9 cellular contexts compared by ENCODE assay signal in genomic region chr4:102431608-102431961, GRCh38.
DNase-seq lines count a peak whose midpoint lies in the region; ATAC-seq and TF ChIP-seq lines count a peak whose summit lies in the region.
"Had no signal": no experiment of that assay in that cellular context is flagged by ENCODE, and none has a peak within 500 bp of the region (broad histone marks: within the 10 kb centered on the region; RNA-seq: fewer than 3 reads in every experiment).

No MANE protein-coding gene starts in this region.

- no peak for TF ChIP-seq POLR2A in gastroesophageal sphincter (IDR thresholded peaks at IDR 0.05)

- no peak for ATAC-seq in T-cell (replicated peaks in 1 of 4)
- ATAC-seq in gastroesophageal sphincter: no peak
- no peak for ATAC-seq in HG02571 (IDR thresholded peaks at IDR 0.05; ENCODE audit: unreplicated experiment)
- no peak for ATAC-seq in HG03108 (IDR thresholded peaks at IDR 0.05; ENCODE audit: unreplicated experiment)

- POLR2A ChIA-PET in T-cell (lab: Charles Lee): interaction anchor here in 1 of 2 donors (1.6 kb wide), 1 partner anchor 69 kb away, joined by 4 read pairs; the partner anchor contains the start of gene NFKB1

- no peak for TF ChIP-seq EP300 in gastroesophageal sphincter (IDR thresholded peaks at IDR 0.05)

- no peaks in the 10 kb centered on the region for H3K36me3 Mint-ChIP-seq in T-cell

- peaks cover 6% of the 10 kb centered on the region for H3K4me1 ChIP-seq in HAP-1
- H3K4me1 ChIP-seq in gastroesophageal sphincter: peaks cover 0 to 8% (median 0%) of the 10 kb centered on the region in 3 donors

- no peaks in the 10 kb centered on the region for H3K9me3 Mint-ChIP-seq in T-cell

- TF ChIP-seq CTCF in gastroesophageal sphincter (IDR thresholded peaks at IDR 0.05): no peak

- H3K4me1 Mint-ChIP-seq in T-cell: peaks cover 0 to 7% (median 5%) of the 10 kb centered on the region in 3 donors

- CTCF ChIA-PET in T-cell (lab: Charles Lee): interaction anchor here (0.8 to 3.1 kb wide), 14 partner anchors 12 to 1478 kb away, joined by 3 to 17 read pairs (median 8); partner anchors contain the start of genes CISD2 (in 1 of the 2), NFKB1 (in 1 of the 2) and SLC39A8 (in 1 of the 2)

- DNase-seq in HAP-1 (ENCODE audit: low spot score in 2 of 2) (no peak), T-cell (no peak), cerebellum (ENCODE audit: low spot score) (no peak)
- DNase-seq in activated naive CD4-positive, alpha-beta T cell (lab: John Stamatoyannopoulos, UW): no peak
- DNase-seq: T1000 had no signal

- in situ Hi-C loops in HAP-1 (cut with MboI; ENCODE audit: low sequenced_read_pairs): loop anchor here (10.0 to 25.0 kb wide), 2 partner anchors 181 to 573 kb away; no protein-coding TSS in a partner anchor

- H3K9me3 ChIP-seq in HAP-1 (no peaks in the 10 kb centered on the region), gastroesophageal sphincter (no peaks in the 10 kb centered on the region)

- no peaks in the 10 kb centered on the region for H3K27me3 ChIP-seq in HAP-1 (ENCODE audit: low read depth)
- H3K27me3 ChIP-seq in gastroesophageal sphincter: no peaks in the 10 kb centered on the region

- no peak overlapping the region for H3K27ac Mint-ChIP-seq in T-cell

- H3K27me3 Mint-ChIP-seq in T-cell: no peaks in the 10 kb centered on the region

- H3K36me3 ChIP-seq in HAP-1 (replicated peaks): no peaks in the 10 kb centered on the region
- no peaks in the 10 kb centered on the region for H3K36me3 ChIP-seq in gastroesophageal sphincter

- H3K27ac ChIP-seq in gastroesophageal sphincter (peak overlapping the region in 3 of 4 donors; percentile 40 to 80 (median 73)), skin epidermis (peak overlapping the region in 7 of 21 experiments; percentile 34 to 81 (median 70))

- peak overlapping the region; percentile 87 to 92 (median 89) for H3K4me3 Mint-ChIP-seq in T-cell

- H3K4me3 ChIP-seq in HAP-1 (peak overlapping the region; percentile 30), gastroesophageal sphincter (peak overlapping the region; percentile 60 to 98), skin epidermis (peak overlapping the region in 6 of 7 experiments; percentile 46 to 57 (median 49))
